8 cellular contexts compared by ENCODE assay signal in the genomic region with DNA sequence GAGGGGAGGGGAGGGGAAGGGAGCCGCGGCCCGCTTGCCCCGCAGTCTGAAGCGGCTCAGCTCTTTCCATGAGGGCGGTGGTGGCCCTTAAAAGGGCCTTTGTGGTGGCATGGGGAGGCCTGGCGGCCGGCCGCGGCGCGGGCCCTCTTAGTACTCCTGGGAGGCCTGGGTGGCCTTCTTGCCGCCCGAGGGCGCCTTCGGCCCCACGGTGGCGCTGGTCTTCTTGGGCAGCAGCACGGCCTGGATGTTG. TPM values are rescaled to one million over a fixed set of nuclear protein-coding genes. Genes with fewer than 3 reads are reported as not detected.
A peak's percentile ranks its signal among the peaks of the same experiment; 100 is the strongest.
DNase-seq lines count a peak whose midpoint lies in the region; ATAC-seq and TF ChIP-seq lines count a peak whose summit lies in the region.

No MANE protein-coding gene starts in this region.

- ATAC-seq in activated T-cell treated with anti-CD3 and anti-CD28 coated beads, Interleukin-2, amount 50 U/mL, for 4 hours: peak; percentile 49 to 53

- peak overlapping the region; percentile 92 for H3K4me3 Mint-ChIP-seq in activated T-cell treated with anti-CD3 and anti-CD28 coated beads, Interleukin-2, amount 50 U/mL, for 4 hours
- H3K4me3 Mint-ChIP-seq in activated naive CD8-positive, alpha-beta T cell treated with anti-CD3 and anti-CD28 coated beads for 36 hours: peak overlapping the region; percentile 90

- H3K27ac ChIP-seq in osteoblast (ENCODE audit: low read depth, low read length): peak overlapping the region; percentile 80

- H3K9me3 ChIP-seq in osteoblast (ENCODE audit: low read depth, low read length): no peaks in the 10 kb centered on the region

- H3K4me1 ChIP-seq in osteoblast (ENCODE audit: insufficient read depth, low read length): peaks cover 20% of the 10 kb centered on the region

- intact Hi-C loops in cardiac septum (cut with DNase I): loop anchor here (5.0 kb wide), 1 partner anchor 103 kb away; no protein-coding TSS in a partner anchor

- H4K20me1 ChIP-seq in osteoblast (ENCODE audit: insufficient read depth, low read length): peaks cover 15% of the 10 kb centered on the region

- H3K4me1 Mint-ChIP-seq in activated T-cell treated with anti-CD3 and anti-CD28 coated beads, Interleukin-2, amount 50 U/mL, for 4 hours (ENCODE audit: low read depth): peaks cover 26% of the 10 kb centered on the region
- H3K4me1 Mint-ChIP-seq in activated naive CD8-positive, alpha-beta T cell treated with anti-CD3 and anti-CD28 coated beads for 36 hours: peaks cover 39% of the 10 kb centered on the region

- H3K4me3 ChIP-seq in osteoblast (ENCODE audit: insufficient read depth, low read length): peak overlapping the region; percentile 88

- H3K27ac Mint-ChIP-seq in activated naive CD8-positive, alpha-beta T cell treated with anti-CD3 and anti-CD28 coated beads for 36 hours: peak overlapping the region; percentile 94

- H3K27me3 Mint-ChIP-seq in activated T-cell treated with anti-CD3 and anti-CD28 coated beads, Interleukin-2, amount 50 U/mL, for 4 hours (ENCODE audit: low read depth): no peaks in the 10 kb centered on the region
- H3K27me3 Mint-ChIP-seq in activated naive CD8-positive, alpha-beta T cell treated with anti-CD3 and anti-CD28 coated beads for 36 hours: peaks cover 12% of the 10 kb centered on the region

- no peaks in the 10 kb centered on the region for H3K9me3 Mint-ChIP-seq in activated T-cell treated with anti-CD3 and anti-CD28 coated beads, Interleukin-2, amount 50 U/mL, for 4 hours
- no peaks in the 10 kb centered on the region for H3K9me3 Mint-ChIP-seq in activated naive CD8-positive, alpha-beta T cell treated with anti-CD3 and anti-CD28 coated beads for 36 hours

- H3K79me2 ChIP-seq in osteoblast (ENCODE audit: insufficient read depth, low read length): peaks cover 41% of the 10 kb centered on the region

- peak; percentile 56 for TF ChIP-seq CTCF in osteoblast (IDR thresholded peaks at IDR 0.05; ENCODE audit: extremely low read depth, low read depth, low read length)

- no peak for DNase-seq in activated T-cell treated with anti-CD3 and anti-CD28 coated beads, Interleukin-2, amount 50 U/mL, for 4 hours
- DNase-seq in activated T-cell treated with anti-CD3 and anti-CD28 coated beads, Interleukin-2, amount 50 U/mL, for 1 hour: no peak
- DNase-seq in H4 (ENCODE audit: low spot score) (peak; percentile 73), LoVo (ENCODE audit: low spot score) (peak; percentile 71), cardiac septum (ENCODE audit: low spot score) (peak; percentile 93), osteoblast (ENCODE audit: insufficient read length, low spot score, missing footprints) (peak; percentile 94), DMS153 treated with DMSO at 0.1 percent for 48 hours (lab: John Stamatoyannopoulos, UW; ENCODE audit: unreplicated experiment) (no peak)
- DNase-seq in activated naive CD8-positive, alpha-beta T cell treated with anti-CD3 and anti-CD28 coated beads for 36 hours: peak; percentile 52

- peaks cover 59% of the 10 kb centered on the region for H3K36me3 ChIP-seq in osteoblast (ENCODE audit: insufficient read depth, low read length)

- peak overlapping the region; percentile 93 for H3K4me2 ChIP-seq in osteoblast (ENCODE audit: insufficient read depth, low read length)

- H2AFZ ChIP-seq in osteoblast (ENCODE audit: low read length): no peak overlapping the region

- peaks cover 34% of the 10 kb centered on the region for H3K36me3 Mint-ChIP-seq in activated T-cell treated with anti-CD3 and anti-CD28 coated beads, Interleukin-2, amount 50 U/mL, for 4 hours (ENCODE audit: insufficient read depth)
- H3K36me3 Mint-ChIP-seq in activated naive CD8-positive, alpha-beta T cell treated with anti-CD3 and anti-CD28 coated beads for 36 hours: peaks cover 56% of the 10 kb centered on the region

- no peaks in the 10 kb centered on the region for H3K27me3 ChIP-seq in osteoblast (ENCODE audit: insufficient read depth, low read length)

RNA-seq across cellular contexts. Expression of gene DPAGT1, which starts 6.9 kb away (rescaled TPM):
- total RNA-seq in activated T-cell treated with anti-CD3 and anti-CD28 coated beads, Interleukin-2, amount 50 U/mL, for 4 hours: 10 to 100 TPM; 53.9 to 61.0 (median 60.9) TPM
- total RNA-seq in H4 (2014; rRNA removed; shearing (Covaris generic)): 25.0 and 43.7 TPM in 2 replicates
- 10 to 100 TPM; 58.3 to 63.6 TPM for total RNA-seq in activated naive CD8-positive, alpha-beta T cell treated with anti-CD3 and anti-CD28 coated beads for 36 hours
- total RNA-seq in cardiac septum (18.9 TPM), osteoblast (20.3 and 22.1 TPM in 2 replicates)

RNA-seq across cellular contexts. Expression of gene HMBS, which starts 10.1 kb away (rescaled TPM):
- 10 to 100 TPM; 43.7 to 64.7 (median 60.1) TPM for total RNA-seq in activated T-cell treated with anti-CD3 and anti-CD28 coated beads, Interleukin-2, amount 50 U/mL, for 4 hours
- total RNA-seq in H4 (2014; rRNA removed; shearing (Covaris generic)): 6.2 and 16.4 TPM in 2 replicates
- 10 to 100 TPM; 42.1 to 43.0 TPM for total RNA-seq in activated naive CD8-positive, alpha-beta T cell treated with anti-CD3 and anti-CD28 coated beads for 36 hours
- total RNA-seq in cardiac septum: 14.7 TPM
- 5.0 and 8.7 TPM in 2 replicates for total RNA-seq in osteoblast

RNA-seq across cellular contexts. Expression of gene C2CD2L, which starts 12.4 kb away (rescaled TPM):
- 10 to 100 TPM; 22.0 to 24.7 (median 23.0) TPM for total RNA-seq in activated T-cell treated with anti-CD3 and anti-CD28 coated beads, Interleukin-2, amount 50 U/mL, for 4 hours
- 2.3 and 5.1 TPM in 2 replicates for total RNA-seq in H4 (2014; rRNA removed; shearing (Covaris generic))
- total RNA-seq in activated naive CD8-positive, alpha-beta T cell treated with anti-CD3 and anti-CD28 coated beads for 36 hours: 10 to 100 TPM; 19.3 to 20.0 TPM
- total RNA-seq in cardiac septum: 11.8 TPM
- 5.0 and 6.2 TPM in 2 replicates for total RNA-seq in osteoblast

RNA-seq across cellular contexts. Expression of gene HINFP, which starts 26.6 kb away (rescaled TPM):
- 10 to 100 TPM; 20.1 to 26.2 (median 21.1) TPM for total RNA-seq in activated T-cell treated with anti-CD3 and anti-CD28 coated beads, Interleukin-2, amount 50 U/mL, for 4 hours
- 6.1 and 7.2 TPM in 2 replicates for total RNA-seq in H4 (2014; rRNA removed; shearing (Covaris generic))
- total RNA-seq in activated naive CD8-positive, alpha-beta T cell treated with anti-CD3 and anti-CD28 coated beads for 36 hours: 10 to 100 TPM; 20.3 to 21.5 TPM
- total RNA-seq in cardiac septum (14.5 TPM), osteoblast (20.6 and 22.8 TPM in 2 replicates)

RNA-seq across cellular contexts. Expression of gene VPS11, which starts 27.1 kb away (rescaled TPM):
- 10 to 100 TPM; 24.1 to 31.5 (median 30.0) TPM for total RNA-seq in activated T-cell treated with anti-CD3 and anti-CD28 coated beads, Interleukin-2, amount 50 U/mL, for 4 hours
- 13.8 and 19.2 TPM in 2 replicates for total RNA-seq in H4 (2014; rRNA removed; shearing (Covaris generic))
- 10 to 100 TPM; 19.2 to 20.2 TPM for total RNA-seq in activated naive CD8-positive, alpha-beta T cell treated with anti-CD3 and anti-CD28 coated beads for 36 hours
- total RNA-seq in cardiac septum (18.5 TPM), osteoblast (35.1 and 37.1 TPM in 2 replicates)

Comparison
In these comparisons a context has a peak if more than half of its experiments do, and no peak if none do; other contexts are left out.
1. DNase-seq: peak in H4 (single experiment), LoVo (single experiment), activated naive CD8-positive, alpha-beta T cell treated with anti-CD3 and anti-CD28 coated beads for 36 hours (single experiment), cardiac septum (single experiment) and osteoblast (single experiment); none in activated T-cell treated with anti-CD3 and anti-CD28 coated beads, Interleukin-2, amount 50 U/mL, for 4 hours (single experiment), activated T-cell treated with anti-CD3 and anti-CD28 coated beads, Interleukin-2, amount 50 U/mL, for 1 hour (single experiment) and DMS153 treated with DMSO at 0.1 percent for 48 hours (single experiment).